21 cellular contexts compared by ENCODE assay signal in the genomic region with DNA sequence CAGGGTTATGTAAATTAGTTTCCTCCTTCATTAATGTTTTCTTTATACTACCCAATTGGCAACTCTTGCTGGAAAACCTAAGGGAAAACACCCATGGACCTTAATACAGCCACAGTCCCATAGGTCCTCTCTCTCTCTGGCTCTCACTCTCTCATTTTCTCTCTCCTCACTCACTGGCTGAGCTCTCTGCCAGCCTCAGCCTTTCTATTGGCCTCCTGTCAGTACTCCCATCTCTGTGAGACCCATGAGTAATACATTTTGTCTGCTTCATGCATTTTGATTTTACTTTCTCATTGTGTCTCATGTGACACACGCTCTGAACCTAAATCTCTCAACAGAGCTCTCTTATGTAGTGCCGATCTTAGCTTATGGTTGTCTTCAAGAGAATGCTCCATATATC.
"Had no signal": no experiment of that assay in that cellular context is flagged by ENCODE, and none has a peak within 500 bp of the region (broad histone marks: within the 10 kb centered on the region; RNA-seq: fewer than 3 reads in every experiment).

No MANE protein-coding gene starts in this region.

- H3K36me3 ChIP-seq: breast epithelium, gastrocnemius medialis, left lung, right lobe of liver, tibial nerve, uterus had no signal

- H3K27ac Mint-ChIP-seq: activated B cell treated with CpG ODN at 0.5 μM for 24 hours; activated CD4-positive, alpha-beta memory T cell treated with anti-CD3 and anti-CD28 coated beads, Interleukin-2, amount 10 ng/mL, durations not matched to agents 7 days and 5 days; activated CD8-positive, alpha-beta memory T cell treated with anti-CD3 and anti-CD28 coated beads, Interleukin-2, amount 10 ng/mL, durations not matched to agents 7 days and 5 days; activated naive CD4-positive, alpha-beta T cell treated with anti-CD3 and anti-CD28 coated beads for 36 hours; memory B cell; naive B cell; T-cell had no signal

- H3K4me1 ChIP-seq: breast epithelium, left lung, psoas muscle, right lobe of liver, uterus had no signal

- DNase-seq: activated B cell treated with CpG ODN at 0.5 μM for 24 hours; activated CD4-positive, alpha-beta memory T cell treated with anti-CD3 and anti-CD28 coated beads, Interleukin-2, amount 10 ng/mL, durations not matched to agents 7 days and 5 days; activated CD4-positive, alpha-beta T cell treated with anti-CD3 and anti-CD28 coated beads for 48 hours; activated CD8-positive, alpha-beta memory T cell treated with anti-CD3 and anti-CD28 coated beads, Interleukin-2, amount 10 ng/mL, durations not matched to agents 7 days and 5 days; activated naive CD4-positive, alpha-beta T cell treated with anti-CD3 and anti-CD28 coated beads for 36 hours; erythroblast; gastrocnemius medialis; kidney; left lung; mucosa of descending colon; naive B cell; psoas muscle; right lobe of liver; stimulated activated naive CD4-positive, alpha-beta T cell; T-cell; uterus had no signal

- H3K36me3 Mint-ChIP-seq: activated CD8-positive, alpha-beta memory T cell treated with anti-CD3 and anti-CD28 coated beads, Interleukin-2, amount 10 ng/mL, durations not matched to agents 7 days and 5 days; memory B cell; naive B cell; T-cell had no signal

- H3K4me3 Mint-ChIP-seq: activated B cell treated with CpG ODN at 0.5 μM for 24 hours; activated CD4-positive, alpha-beta memory T cell treated with anti-CD3 and anti-CD28 coated beads, Interleukin-2, amount 10 ng/mL, durations not matched to agents 7 days and 5 days; activated CD8-positive, alpha-beta memory T cell treated with anti-CD3 and anti-CD28 coated beads, Interleukin-2, amount 10 ng/mL, durations not matched to agents 7 days and 5 days; activated naive CD4-positive, alpha-beta T cell treated with anti-CD3 and anti-CD28 coated beads for 36 hours; memory B cell; naive B cell; neural crest cell; T-cell had no signal

- H3K9me3 Mint-ChIP-seq: activated B cell treated with CpG ODN at 0.5 μM for 24 hours; activated CD4-positive, alpha-beta memory T cell treated with anti-CD3 and anti-CD28 coated beads, Interleukin-2, amount 10 ng/mL, durations not matched to agents 7 days and 5 days; activated naive CD4-positive, alpha-beta T cell treated with anti-CD3 and anti-CD28 coated beads for 36 hours had no signal

- H3K27me3 ChIP-seq: breast epithelium, gastrocnemius medialis, left lung, right lobe of liver, tibial nerve, uterus had no signal

- H3K4me3 ChIP-seq: breast epithelium, coronary artery, gastrocnemius medialis, left lung, mucosa of descending colon, psoas muscle, right lobe of liver, tibial nerve, uterus had no signal

- H3K27ac ChIP-seq: breast epithelium, coronary artery, gastrocnemius medialis, left lung, psoas muscle, right lobe of liver, uterus had no signal

- ATAC-seq: activated CD8-positive, alpha-beta memory T cell treated with anti-CD3 and anti-CD28 coated beads, Interleukin-2, amount 10 ng/mL, durations not matched to agents 7 days and 5 days; gastrocnemius medialis; left lung; mucosa of descending colon; psoas muscle; right lobe of liver; T-cell had no signal

- H3K9me3 ChIP-seq: breast epithelium, gastrocnemius medialis, left lung, psoas muscle, right lobe of liver, tibial nerve, uterus had no signal
